25 cellular contexts compared by ENCODE assay signal in genomic region chr15:36653851-36654250, GRCh38.
DNase-seq lines count a peak whose midpoint lies in the region; ATAC-seq and TF ChIP-seq lines count a peak whose summit lies in the region.
"Had no signal": no experiment of that assay in that cellular context is flagged by ENCODE, and none has a peak within 500 bp of the region (broad histone marks: within the 10 kb centered on the region; RNA-seq: fewer than 3 reads in every experiment).

No MANE protein-coding gene starts in this region.

- H4K20me1 ChIP-seq in mammary epithelial cell (ENCODE audit: insufficient read depth, low read length): no peaks in the 10 kb centered on the region

- H3K36me3 Mint-ChIP-seq in osteocyte (ENCODE audit: unreplicated experiment): no peaks in the 10 kb centered on the region

- intact Hi-C loops in mammary epithelial cell (cut with micrococcal nuclease): loop anchor here (5.0 kb wide), 1 partner anchor 228 kb away; no protein-coding TSS in a partner anchor

- TF ChIP-seq POLR2A in gastroesophageal sphincter (IDR thresholded peaks at IDR 0.05): no peak

- no peak for ATAC-seq in gastroesophageal sphincter
- ATAC-seq: Right ventricle myocardium inferior, SK-N-SH treated with all-trans-retinoic acid at 6 μM for 48 hours had no signal

- CTCF ChIA-PET in mammary epithelial cell (lab: Charles Lee; ENCODE audit: low non-redundant PET): no interaction called here

- no peak overlapping the region for H3K9ac ChIP-seq in mammary epithelial cell (ENCODE audit: insufficient read depth, low read length)
- H3K9ac ChIP-seq: GM23248, KMS-11 had no signal

- no TSS peak for BruUV-seq in mammary epithelial cell (replicated peaks; lab: Mats Ljungman, UMichigan)

- H3K27ac ChIP-seq in mammary epithelial cell (ENCODE audit: insufficient read depth, low read depth, low read length) (no peak overlapping the region), gastroesophageal sphincter (peak overlapping the region in 3 of 4 donors; percentile 6 to 46 (median 21))
- H3K27ac ChIP-seq: 22Rv1, GM23248, KMS-11, SJCRH30 had no signal

- dilution Hi-C loops in mammary epithelial cell (cut with HindIII; ENCODE audit: low sequenced_read_pairs): no loop called here

- TF ChIP-seq CTCF in mammary epithelial cell (conservative IDR thresholded peaks at IDR 0.05 in 1 of 2, IDR thresholded peaks at IDR 0.05 in 1 of 2; ENCODE audit: extremely low read depth in 1 of 2, insufficient read depth in 1 of 2, low read depth in 1 of 2, low read length in 2 of 2) (no peak), gastroesophageal sphincter (IDR thresholded peaks at IDR 0.05) (no peak), osteocyte (IDR thresholded peaks at IDR 0.05) (no peak)

- H3K79me2 ChIP-seq in mammary epithelial cell (ENCODE audit: insufficient read depth, low read length): no peaks in the 10 kb centered on the region

- H3K4me1 Mint-ChIP-seq in osteocyte (ENCODE audit: unreplicated experiment): peaks cover 14% of the 10 kb centered on the region
- H3K4me1 Mint-ChIP-seq: CD14-positive monocyte; CD8-positive, alpha-beta memory T cell; IgD-negative memory B cell had no signal

- H2AFZ ChIP-seq in mammary epithelial cell (ENCODE audit: low read depth, low read length): no peak overlapping the region
- H2AFZ ChIP-seq: GM23248 had no signal

- H3K27me3 ChIP-seq in mammary epithelial cell (ENCODE audit: insufficient read depth, low read length): no peaks in the 10 kb centered on the region
- no peaks in the 10 kb centered on the region for H3K27me3 ChIP-seq in gastroesophageal sphincter
- H3K27me3 ChIP-seq: BE2C, SJCRH30 had no signal

- H3K27ac Mint-ChIP-seq in osteocyte (ENCODE audit: unreplicated experiment): no peak overlapping the region
- H3K27ac Mint-ChIP-seq: CD14-positive monocyte, IgD-negative memory B cell had no signal

- TF ChIP-seq EP300 in gastroesophageal sphincter (IDR thresholded peaks at IDR 0.05): no peak

- H3K9me3 ChIP-seq in mammary epithelial cell (replicated peaks; ENCODE audit: insufficient read depth, low read length) (no peaks in the 10 kb centered on the region), gastroesophageal sphincter (no peaks in the 10 kb centered on the region)
- H3K9me3 ChIP-seq: BE2C, HAP-1, SJCRH30 had no signal

- H3K9me3 Mint-ChIP-seq in osteocyte (ENCODE audit: unreplicated experiment): no peaks in the 10 kb centered on the region
- H3K9me3 Mint-ChIP-seq: CD8-positive, alpha-beta memory T cell; IgD-negative memory B cell had no signal

- no peak overlapping the region for H3K4me3 ChIP-seq in mammary epithelial cell (replicated peaks in 1 of 3; ENCODE audit: insufficient read depth in 1 of 3, low read depth in 2 of 3, low read length in 3 of 3)
- no peak overlapping the region for H3K4me3 ChIP-seq in gastroesophageal sphincter
- H3K4me3 ChIP-seq: GM23248, HAP-1, SJCRH30 had no signal

- H3K4me2 ChIP-seq in mammary epithelial cell (ENCODE audit: insufficient read depth, low read depth, low read length): peak overlapping the region; percentile 21
- H3K4me2 ChIP-seq: KMS-11 had no signal

- in situ Hi-C loops in mammary epithelial cell (cut with MboI; ENCODE audit: low sequenced_read_pairs in 2 of 2): no loop called here

- peak; percentile 4 for DNase-seq in DMS79 treated with DMSO at 0.1 percent for 48 hours (lab: John Stamatoyannopoulos, UW)
- DNase-seq in DMS79 (lab: John Stamatoyannopoulos, UW): no peak
- DNase-seq in HPDE6-E6E7 (ENCODE audit: extremely low spot score): peak; percentile 22
- peak; percentile 90 for DNase-seq in mammary epithelial cell
- no peak for DNase-seq in central memory CD4-positive, alpha-beta T cell
- DNase-seq in osteocyte (ENCODE audit: extremely low spot score, unreplicated experiment): no peak
- no peak for DNase-seq in hypothalamus (lab: John Stamatoyannopoulos, UW)
- DNase-seq: BE2C; CD8-positive, alpha-beta memory T cell; GM23248; NCI-H1048; NCI-H1436; NCI-H2029; NCI-H345; NCI-H510A treated with DMSO at 0.1 percent for 48 hours; NCI-H748 treated with DMSO at 0.1 percent for 48 hours; SJCRH30 had no signal

- H3K4me1 ChIP-seq in mammary epithelial cell (ENCODE audit: insufficient read depth, low read length): peaks cover 7% of the 10 kb centered on the region
- H3K4me1 ChIP-seq in gastroesophageal sphincter: peaks cover 0 to 29% (median 0%) of the 10 kb centered on the region in 3 donors
- H3K4me1 ChIP-seq: BE2C, SJCRH30 had no signal

- no peaks in the 10 kb centered on the region for H3K36me3 ChIP-seq in mammary epithelial cell (ENCODE audit: insufficient read depth, low read length)
- H3K36me3 ChIP-seq in gastroesophageal sphincter: no peaks in the 10 kb centered on the region
- H3K36me3 ChIP-seq: BE2C, HAP-1, SJCRH30 had no signal

- no peak overlapping the region for H3K4me3 Mint-ChIP-seq in osteocyte (ENCODE audit: unreplicated experiment)
- H3K4me3 Mint-ChIP-seq: CD14-positive monocyte; CD8-positive, alpha-beta memory T cell; IgD-negative memory B cell had no signal

- WGBS in mammary epithelial cell (ENCODE audit: low coverage, missing lambda C conversion rate): 4% methylated on average over 2 of the region's 2 CpGs
- 67 to 89% methylated on average over 1 to 2 of the region's 2 CpGs for WGBS in gastroesophageal sphincter (ENCODE audit: low coverage in 1 of 2), 2 donors

- H3K27me3 Mint-ChIP-seq in osteocyte (ENCODE audit: unreplicated experiment): no peaks in the 10 kb centered on the region
- H3K27me3 Mint-ChIP-seq: CD8-positive, alpha-beta memory T cell; IgD-negative memory B cell had no signal

Comparison
In these comparisons a context has a peak if more than half of its experiments do, and no peak if none do; other contexts are left out.
1. DNase-seq: peak in DMS79 treated with DMSO at 0.1 percent for 48 hours (single experiment), HPDE6-E6E7 (single experiment) and mammary epithelial cell (single experiment); none in DMS79 (single experiment), central memory CD4-positive, alpha-beta T cell (single experiment), osteocyte (single experiment) and hypothalamus (0 of 51).